8 cellular contexts compared by ENCODE assay signal in the genomic region with DNA sequence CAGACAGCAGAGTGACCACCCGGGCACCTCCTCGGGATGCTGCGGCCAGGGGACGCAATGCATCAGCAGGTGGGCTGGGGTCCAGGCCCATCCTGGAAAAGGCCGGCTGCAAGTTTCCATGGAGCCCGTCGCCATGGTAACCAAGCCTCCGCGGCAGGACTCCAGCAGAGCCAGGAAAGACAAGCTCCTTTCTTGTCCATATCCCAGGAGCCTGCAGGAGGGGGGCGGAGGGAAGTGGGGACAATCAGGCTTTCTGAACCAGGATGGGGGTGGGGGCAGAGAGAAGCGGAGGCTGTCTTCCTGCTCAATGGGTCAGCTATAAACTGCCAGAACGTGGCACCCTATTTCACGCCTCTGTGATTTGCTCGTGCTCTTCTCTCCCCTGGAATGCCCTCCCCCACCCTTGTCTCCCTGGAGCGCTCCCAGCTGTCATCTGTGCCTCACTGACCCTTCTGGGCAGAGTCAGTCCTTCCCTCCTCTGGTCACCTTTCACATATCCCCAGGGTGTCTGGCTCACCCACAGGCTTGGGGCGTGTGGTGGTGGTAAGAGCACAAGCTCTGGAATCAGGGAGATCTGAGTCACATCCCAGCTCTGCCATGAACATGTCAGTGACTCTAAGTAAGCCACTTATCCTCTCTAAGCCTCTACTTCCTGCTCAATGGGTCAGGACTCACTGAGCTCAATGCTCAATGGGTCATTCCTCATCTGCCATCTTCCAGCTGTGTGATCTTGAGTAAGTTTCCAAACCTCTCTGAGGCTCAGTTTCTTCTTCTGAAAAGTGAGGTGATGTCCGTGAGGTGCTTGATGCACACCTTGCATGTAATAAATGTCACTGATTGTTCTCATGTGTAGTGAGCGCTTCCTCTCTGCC. TPM values are rescaled to one million over a fixed set of nuclear protein-coding genes. Genes with fewer than 3 reads are reported as not detected.
DNase-seq lines count a peak whose midpoint lies in the region; ATAC-seq, FAIRE-seq and TF ChIP-seq lines count a peak whose summit lies in the region.

No MANE protein-coding gene starts in this region.

- DNase-seq in A673 (ENCODE audit: low spot score): peak; percentile 75
- peak; percentile 80 for DNase-seq in MCF 10A (ENCODE audit: unreplicated experiment)
- DNase-seq in kidney: peak; percentile 93
- peak; percentile 28 to 35 for DNase-seq in thyroid gland
- no peak for DNase-seq in activated naive CD4-positive, alpha-beta T cell treated with anti-CD3 and anti-CD28 coated beads for 36 hours
- no peak for DNase-seq in naive thymus-derived CD8-positive, alpha-beta T cell

- TF ChIP-seq CTCF in A673 (conservative IDR thresholded peaks at IDR 0.05; ENCODE audit: low read depth, low read length) (no peak), MCF 10A (IDR thresholded peaks at IDR 0.05; ENCODE audit: unreplicated experiment) (no peak), kidney (IDR thresholded peaks at IDR 0.05; ENCODE audit: borderline replicate concordance, extremely low read depth, insufficient read depth) (no peak), thyroid gland (IDR thresholded peaks at IDR 0.05) (no peak)

- H3K27ac ChIP-seq in A673 (ENCODE audit: low read depth, low read length, poor library complexity, severe bottlenecking) (no peak overlapping the region), HUES64 (ENCODE audit: low read depth, low read length) (no peak overlapping the region), kidney (ENCODE audit: low read depth in 2 of 2, low read length in 2 of 2) (no peak overlapping the region), thyroid gland (no peak overlapping the region)

- FAIRE-seq in kidney (lab: Jason Lieb, UNC): no peak

- H3K4me3 Mint-ChIP-seq in MCF 10A (ENCODE audit: unreplicated experiment): no peak overlapping the region
- no peak overlapping the region for H3K4me3 Mint-ChIP-seq in activated naive CD4-positive, alpha-beta T cell treated with anti-CD3 and anti-CD28 coated beads for 36 hours
- no peak overlapping the region for H3K4me3 Mint-ChIP-seq in naive thymus-derived CD8-positive, alpha-beta T cell

- H3K27me3 Mint-ChIP-seq in MCF 10A (ENCODE audit: insufficient read depth, unreplicated experiment): no peaks in the 10 kb centered on the region
- peaks cover 26% of the 10 kb centered on the region for H3K27me3 Mint-ChIP-seq in activated naive CD4-positive, alpha-beta T cell treated with anti-CD3 and anti-CD28 coated beads for 36 hours (ENCODE audit: low read depth)
- peaks cover 23 to 44% (median 38%) of the 10 kb centered on the region in 5 donors for H3K27me3 Mint-ChIP-seq in naive thymus-derived CD8-positive, alpha-beta T cell

- H3K36me3 ChIP-seq in A673 (ENCODE audit: insufficient read depth, low read length, poor library complexity, severe bottlenecking) (no peaks in the 10 kb centered on the region), HUES64 (ENCODE audit: insufficient read depth, low read length) (no peaks in the 10 kb centered on the region), kidney (ENCODE audit: control insufficient read depth in 1 of 2, insufficient read depth in 2 of 2, low read length in 2 of 2) (no peaks in the 10 kb centered on the region), thyroid gland (no peaks in the 10 kb centered on the region)

- no peaks in the 10 kb centered on the region for H3K9me3 Mint-ChIP-seq in MCF 10A (ENCODE audit: unreplicated experiment)
- H3K9me3 Mint-ChIP-seq in activated naive CD4-positive, alpha-beta T cell treated with anti-CD3 and anti-CD28 coated beads for 36 hours: no peaks in the 10 kb centered on the region
- peaks cover 0 to 2% (median 0%) of the 10 kb centered on the region in 9 donors for H3K9me3 Mint-ChIP-seq in naive thymus-derived CD8-positive, alpha-beta T cell

- H3K27me3 ChIP-seq in A673 (replicated peaks; ENCODE audit: insufficient read depth, low read depth, low read length, poor library complexity) (peaks cover 9% of the 10 kb centered on the region), HUES64 (ENCODE audit: insufficient read depth, low read length) (no peaks in the 10 kb centered on the region), thyroid gland (no peaks in the 10 kb centered on the region)

- H3K4me1 ChIP-seq in A673 (ENCODE audit: insufficient read depth, low read length, poor library complexity, severe bottlenecking) (peaks cover 8% of the 10 kb centered on the region), HUES64 (ENCODE audit: insufficient read depth, low read length) (peaks cover 27% of the 10 kb centered on the region), kidney (ENCODE audit: control insufficient read depth in 1 of 2, insufficient read depth in 1 of 2, low read depth in 1 of 2, low read length in 2 of 2) (peaks cover 0 to 3% of the 10 kb centered on the region in 2 donors), thyroid gland (peaks cover 4 to 10% of the 10 kb centered on the region in 2 donors)

- H3K9ac ChIP-seq in HUES64 (ENCODE audit: low read depth, low read length) (no peak overlapping the region), kidney (ENCODE audit: low read length in 2 of 2) (peak overlapping the region in 1 of 2 donors; percentile 15)

- H3K4me3 ChIP-seq in A673 (ENCODE audit: low read depth, low read length, poor library complexity, severe bottlenecking): no peak overlapping the region
- peak overlapping the region; percentile 16; the same call in 1 of the 2 replicates for H3K4me3 ChIP-seq in HUES64 (ENCODE audit: low read length)
- H3K4me3 ChIP-seq in kidney (ENCODE audit: low read length in 2 of 2): no peak overlapping the region
- no peak overlapping the region for H3K4me3 ChIP-seq in thyroid gland (replicated peaks in 1 of 3)

- intact Hi-C loops in A673 (cut with micrococcal nuclease; ENCODE audit: unreplicated experiment): no loop called here
- intact Hi-C loops in MCF 10A (cut with micrococcal nuclease): no loop called here
- intact Hi-C loops in kidney (cut with DNase I): no loop called here
- intact Hi-C loops in thyroid gland (cut with DNase I): no loop called here
- intact Hi-C loops in activated naive CD4-positive, alpha-beta T cell treated with anti-CD3 and anti-CD28 coated beads for 36 hours (cut with micrococcal nuclease): no loop called here

- no peak for TF ChIP-seq POLR2A in thyroid gland (IDR thresholded peaks at IDR 0.05)

- BruUV-seq in A673 (replicated peaks; lab: Mats Ljungman, UMichigan) (no TSS peak), MCF 10A (replicated peaks; lab: Mats Ljungman, UMichigan) (no TSS peak)

- H3K9me3 ChIP-seq in A673 (ENCODE audit: low read depth, low read length, poor library complexity, severe bottlenecking) (no peaks in the 10 kb centered on the region), HUES64 (ENCODE audit: insufficient read depth, low read depth, low read length) (no peaks in the 10 kb centered on the region), kidney (ENCODE audit: control insufficient read depth in 1 of 2, low read length in 2 of 2) (no peaks in the 10 kb centered on the region), thyroid gland (no peaks in the 10 kb centered on the region)

- H3K27ac Mint-ChIP-seq in MCF 10A (ENCODE audit: low read depth, unreplicated experiment): peak overlapping the region; percentile 78
- no peak overlapping the region for H3K27ac Mint-ChIP-seq in activated naive CD4-positive, alpha-beta T cell treated with anti-CD3 and anti-CD28 coated beads for 36 hours
- H3K27ac Mint-ChIP-seq in naive thymus-derived CD8-positive, alpha-beta T cell: peak overlapping the region in 1 of 10 donors; percentile 71

- POLR2A ChIA-PET in A673 (lab: Charles Lee; ENCODE audit: low non-redundant PET) (no interaction called here), MCF 10A (lab: Yijun Ruan, JAX) (interaction anchor here (0.6 to 1.3 kb wide), 7 partner anchors 8 to 104 kb away, joined by 3 to 6 read pairs (median 3); no protein-coding TSS in a partner anchor)
- POLR2A ChIA-PET in naive thymus-derived CD8-positive, alpha-beta T cell (lab: Charles Lee): no interaction called here

- peaks cover 11% of the 10 kb centered on the region for H3K4me1 Mint-ChIP-seq in MCF 10A (ENCODE audit: insufficient read depth, unreplicated experiment)
- no peaks in the 10 kb centered on the region for H3K4me1 Mint-ChIP-seq in activated naive CD4-positive, alpha-beta T cell treated with anti-CD3 and anti-CD28 coated beads for 36 hours (ENCODE audit: low read depth)
- no peaks in the 10 kb centered on the region for H3K4me1 Mint-ChIP-seq in naive thymus-derived CD8-positive, alpha-beta T cell

- H3K36me3 Mint-ChIP-seq in MCF 10A (ENCODE audit: insufficient read depth, unreplicated experiment): no peaks in the 10 kb centered on the region
- no peaks in the 10 kb centered on the region for H3K36me3 Mint-ChIP-seq in activated naive CD4-positive, alpha-beta T cell treated with anti-CD3 and anti-CD28 coated beads for 36 hours (ENCODE audit: low read depth)
- H3K36me3 Mint-ChIP-seq in naive thymus-derived CD8-positive, alpha-beta T cell: no peaks in the 10 kb centered on the region

- CTCF ChIA-PET in A673 (lab: Charles Lee) (interaction anchor here (0.5 to 1.8 kb wide), 2 partner anchors 15 to 36 kb away, joined by 6 to 7 read pairs; no protein-coding TSS in a partner anchor), MCF 10A (lab: Yijun Ruan, JAX) (interaction anchor here (0.7 to 13.3 kb wide), 4 partner anchors 13 to 96 kb away, joined by 3 to 96 read pairs (median 4); no protein-coding TSS in a partner anchor)
- CTCF ChIA-PET in activated naive CD4-positive, alpha-beta T cell treated with anti-CD3 and anti-CD28 coated beads for 36 hours (lab: Charles Lee): interaction anchor here (0.6 to 1.7 kb wide), 3 partner anchors 15 to 1583 kb away, joined by 3 to 9 read pairs (median 5); no protein-coding TSS in a partner anchor

- ATAC-seq in HG02938 (IDR thresholded peaks at IDR 0.05; ENCODE audit: unreplicated experiment): no peak
- ATAC-seq in naive thymus-derived CD8-positive, alpha-beta T cell: no peak

- WGBS in HUES64: 20% methylated on average over 18 of the region's 18 CpGs
- 20 to 23% methylated on average over 13 to 16 of the region's 18 CpGs for WGBS in thyroid gland, 2 donors

RNA-seq across cellular contexts. Expression of gene LAPTM5, which starts 58.9 kb away (rescaled TPM):
- total RNA-seq in A673 (2021) (not detected in 2 replicates), MCF 10A (2022) (15.9 and 21.6 TPM in 2 replicates), kidney (108 TPM), thyroid gland (10 to 100 TPM; 25.3 to 97.3 (median 46.4) TPM)
- 0.30 TPM for polyA plus RNA-seq in HUES64 (2013, experiment 1 of 2)
- polyA plus RNA-seq in HUES64 (2013, experiment 2 of 2): 0.70 TPM
- polyA plus RNA-seq in kidney (ENCODE audit: insufficient read depth, low read depth, low replicate concordance): 23.5 TPM
- total RNA-seq in activated naive CD4-positive, alpha-beta T cell treated with anti-CD3 and anti-CD28 coated beads for 36 hours: 100 to 1,000 TPM; 205 to 208 TPM
- 100 to 1,000 TPM; 565 to 585 TPM for total RNA-seq in naive thymus-derived CD8-positive, alpha-beta T cell
- 100 to 1,000 TPM; 534 to 602 (median 561) TPM for polyA plus RNA-seq in naive thymus-derived CD8-positive, alpha-beta T cell

Comparison
In these comparisons a context has a peak if more than half of its experiments do, and no peak if none do; other contexts are left out.
1. DNase-seq: peak in A673 (single experiment), MCF 10A (single experiment), kidney (single experiment) and thyroid gland (2 of 2); none in activated naive CD4-positive, alpha-beta T cell treated with anti-CD3 and anti-CD28 coated beads for 36 hours (single experiment) and naive thymus-derived CD8-positive, alpha-beta T cell (0 of 10).
2. RNA of gene LAPTM5, which starts 58.9 kb away (total RNA-seq): 565 to 585 TPM in naive thymus-derived CD8-positive, alpha-beta T cell, 205 to 208 TPM in activated naive CD4-positive, alpha-beta T cell treated with anti-CD3 and anti-CD28 coated beads for 36 hours, 108 TPM in kidney (single experiment), 25.3 to 97.3 TPM in thyroid gland and 15.9 to 21.6 TPM in MCF 10A; not detected in A673; every median in the first group is over 10 times any median in the second.